8 cellular contexts compared by ENCODE assay signal in the genomic region with DNA sequence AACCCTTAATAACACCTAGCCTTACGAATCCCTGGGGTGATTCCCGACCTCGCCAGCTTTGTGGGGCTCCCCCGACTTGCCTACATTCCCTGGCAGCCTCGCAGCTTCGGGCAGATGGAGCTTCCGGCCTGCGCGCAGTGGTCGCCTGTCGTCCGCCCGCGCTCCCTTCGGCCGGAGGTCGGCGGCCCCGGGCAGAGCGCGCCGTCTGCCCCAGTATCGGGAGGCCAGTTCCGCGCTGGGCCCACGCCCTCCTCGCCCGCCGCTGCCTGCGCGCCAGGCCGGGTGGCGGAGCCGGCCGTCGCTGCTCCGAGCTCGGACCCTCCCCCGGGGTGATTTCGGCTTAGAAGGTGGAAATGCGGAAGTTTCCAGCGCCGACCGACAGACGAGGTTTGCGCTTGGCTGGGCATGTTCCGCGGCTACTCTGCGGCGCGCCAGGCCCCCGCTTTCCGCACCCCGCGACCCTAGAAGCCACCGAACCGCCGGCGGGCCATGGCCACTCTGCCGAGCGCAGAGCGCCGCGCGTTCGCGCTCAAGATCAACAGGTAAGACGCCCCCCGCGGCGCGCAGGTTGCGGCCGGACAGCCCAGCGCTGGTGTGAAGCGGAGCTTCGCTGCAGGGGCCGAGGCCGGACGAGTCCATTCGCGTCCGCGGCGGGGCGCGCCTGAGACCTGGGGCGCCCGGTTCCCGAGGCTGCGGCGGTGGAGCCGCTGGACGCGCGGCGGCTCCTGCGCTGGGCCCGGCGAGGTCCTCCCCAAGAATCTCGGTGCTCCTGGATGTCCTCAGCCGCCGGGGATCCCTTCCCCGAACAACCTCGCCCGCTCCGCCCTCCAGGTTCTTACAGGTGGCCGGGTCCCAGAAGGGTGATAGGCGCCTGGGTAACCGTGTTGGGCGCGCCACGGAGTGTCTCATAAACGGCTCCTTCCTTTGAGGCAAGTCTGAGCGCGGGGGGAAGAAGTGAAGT. TPM values are rescaled to one million over a fixed set of nuclear protein-coding genes. Genes with fewer than 3 reads are reported as not detected.
DNase-seq lines count a peak whose midpoint lies in the region; ATAC-seq and TF ChIP-seq lines count a peak whose summit lies in the region.

A gene (plus strand): TSS at position 378 of the 961 bp plus-strand sequence. CDS start 112 bp downstream, at position 490.

- H3K27ac ChIP-seq in neutrophil, result peak within 1 kb of the TSS; percentile 99
- H3K27ac ChIP-seq in thoracic aorta, result peak within 1 kb of the TSS in 1 of 2 donors; percentile 54

- H3K4me1 ChIP-seq in neutrophil (ENCODE audit: control insufficient read depth in 1 of 2, insufficient read depth in 1 of 2, low read depth in 1 of 2, low read length in 1 of 2) (peaks cover 75 to 81% of the 10 kb centered on the region in 2 experiments), thoracic aorta (ENCODE audit: control insufficient read depth in 1 of 2, low read depth in 2 of 2) (no peaks in the 10 kb centered on the region)

- no peak for TF ChIP-seq CTCF in fibroblast of pulmonary artery (IDR thresholded peaks at IDR 0.05; ENCODE audit: low read length, missing control alignments)
- TF ChIP-seq CTCF in neutrophil (IDR thresholded peaks at IDR 0.05), result peak; percentile 81
- TF ChIP-seq CTCF in thoracic aorta (IDR thresholded peaks at IDR 0.05), result no peak

- H3K36me3 ChIP-seq in neutrophil, result peaks cover 7% of the 10 kb centered on the region
- no peaks in the 10 kb centered on the region for H3K36me3 ChIP-seq in thoracic aorta

- peak; percentile 89 for ATAC-seq in HG02885 (IDR thresholded peaks at IDR 0.05; ENCODE audit: poor library complexity, unreplicated experiment)
- no peak for ATAC-seq in thoracic aorta (ENCODE audit: insufficient number of reproducible peaks, low FRiP score, low read depth)

- no peaks in the 10 kb centered on the region for H3K27me3 ChIP-seq in neutrophil
- H3K27me3 ChIP-seq in thoracic aorta (replicated peaks; ENCODE audit: insufficient read depth), result no peaks in the 10 kb centered on the region

- peak within 1 kb of the TSS; percentile 48 for H3K4me3 ChIP-seq in fibroblast of pulmonary artery (replicated peaks; ENCODE audit: low read depth, low read length)
- peak within 1 kb of the TSS; percentile 85 to 97 for H3K4me3 ChIP-seq in neutrophil (ENCODE audit: low read depth in 1 of 2, low read length in 1 of 2)
- H3K4me3 ChIP-seq in thoracic aorta, result peak within 1 kb of the TSS; percentile 68

- DNase-seq in DMS 273 (lab: John Stamatoyannopoulos, UW; ENCODE audit: unreplicated experiment) (peak; percentile 63), DMS 273 treated with DMSO at 0.1 percent for 48 hours (lab: John Stamatoyannopoulos, UW) (no peak), NCI-H69 (lab: John Stamatoyannopoulos, UW) (peak; percentile 79), activated T-cell treated with anti-CD3 and anti-CD28 coated beads for 48 hours (ENCODE audit: low read depth) (peak; percentile 45), fibroblast of pulmonary artery (ENCODE audit: low read depth) (peak; percentile 38), thoracic aorta (ENCODE audit: low spot score) (no peak)

- H3K9me3 ChIP-seq in neutrophil (no peaks in the 10 kb centered on the region), thoracic aorta (no peaks in the 10 kb centered on the region)

RNA-seq across cellular contexts. Expression of the gene that starts here (rescaled TPM):
- total RNA-seq in thoracic aorta, result 10 to 100 TPM; 18.7 to 19.3 TPM

Comparison
In these comparisons a context has a peak if more than half of its experiments do, and no peak if none do; other contexts are left out.
1. DNase-seq: peak in DMS 273 (single experiment), NCI-H69 (single experiment), activated T-cell treated with anti-CD3 and anti-CD28 coated beads for 48 hours (single experiment) and fibroblast of pulmonary artery (single experiment); none in DMS 273 treated with DMSO at 0.1 percent for 48 hours (single experiment) and thoracic aorta (single experiment).
2. Peak in every context shown above with its lines, with median percentiles within 50 percentile points of each other: H3K4me3 ChIP-seq.